ENCODE assay signal across 1 cellular context in genomic region chr17:42519546-42520444, GRCh38.
TF ChIP-seq lines count a peak whose summit lies in the region.

No MANE protein-coding gene starts in this region.

TF ChIP-seq in HepG2, 621 proteins besides CTCF, POLR2A, EP300 and RAD21 (continued from another document and continues in another):
- TF ChIP-seq, protein P1, sequence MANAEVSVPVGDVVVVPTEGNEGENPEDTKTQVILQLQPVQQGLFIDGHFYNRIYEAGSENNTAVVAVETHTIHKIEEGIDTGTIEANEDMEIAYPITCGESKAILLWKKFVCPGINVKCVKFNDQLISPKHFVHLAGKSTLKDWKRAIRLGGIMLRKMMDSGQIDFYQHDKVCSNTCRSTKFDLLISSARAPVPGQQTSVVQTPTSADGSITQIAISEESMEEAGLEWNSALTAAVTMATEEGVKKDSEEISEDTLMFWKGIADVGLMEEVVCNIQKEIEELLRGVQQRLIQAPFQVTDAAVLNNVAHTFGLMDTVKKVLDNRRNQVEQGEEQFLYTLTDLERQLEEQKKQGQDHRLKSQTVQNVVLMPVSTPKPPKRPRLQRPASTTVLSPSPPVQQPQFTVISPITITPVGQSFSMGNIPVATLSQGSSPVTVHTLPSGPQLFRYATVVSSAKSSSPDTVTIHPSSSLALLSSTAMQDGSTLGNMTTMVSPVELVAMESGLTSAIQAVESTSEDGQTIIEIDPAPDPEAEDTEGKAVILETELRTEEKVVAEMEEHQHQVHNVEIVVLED (CRISPR knock-in tag; IDR thresholded peaks at IDR 0.05; ENCODE audit: borderline replicate concordance), result 0 out of 2 replicates have a peak, but pooled peaks have one; percentile 9
- peak; percentile 46; the same call in 1 of the 3 replicates for TF ChIP-seq MXI1 (IDR thresholded peaks at IDR 0.05; ENCODE audit: borderline replicate concordance, low read depth, low read length)
- TF ChIP-seq PTBP1 (IDR thresholded peaks at IDR 0.05; ENCODE audit: low read depth, low read length, poor library complexity, severe bottlenecking), result no peak
- peak; percentile 19; the same call in 1 of the 2 replicates for TF ChIP-seq ZNF547 (CRISPR knock-in tag; IDR thresholded peaks at IDR 0.05)
- TF ChIP-seq ZNF263 (CRISPR knock-in tag; IDR thresholded peaks at IDR 0.05), result peak; percentile 39
- TF ChIP-seq ATF7 (IDR thresholded peaks at IDR 0.05), result no peak
- 0 out of 2 replicates have a peak, but pooled peaks have one; percentile 48 for TF ChIP-seq ATF7 (CRISPR knock-in tag; IDR thresholded peaks at IDR 0.05)
- no peak for TF ChIP-seq NCOA5 (CRISPR knock-in tag; IDR thresholded peaks at IDR 0.05)
- peak; percentile 64; the same call in 1 of the 2 replicates for TF ChIP-seq DRAP1 (CRISPR knock-in tag; IDR thresholded peaks at IDR 0.05)
- TF ChIP-seq ZSCAN9 (CRISPR knock-in tag; IDR thresholded peaks at IDR 0.05; ENCODE audit: borderline replicate concordance), result peak; percentile 82; the same call in 1 of the 2 replicates
- 0 out of 2 replicates have a peak, but pooled peaks have one; percentile 11 for TF ChIP-seq HNF4G (IDR thresholded peaks at IDR 0.05; ENCODE audit: borderline replicate concordance, low read depth, low read length)
- no peak for TF ChIP-seq HNF4G (CRISPR knock-in tag; IDR thresholded peaks at IDR 0.05; ENCODE audit: borderline replicate concordance, low read depth)
- peak; percentile 85 for TF ChIP-seq BHLHE40 (IDR thresholded peaks at IDR 0.05; ENCODE audit: low read length)
- TF ChIP-seq ZNF768 (CRISPR knock-in tag; IDR thresholded peaks at IDR 0.05), result peak; percentile 68
- TF ChIP-seq TGIF2 (CRISPR knock-in tag; IDR thresholded peaks at IDR 0.05), result peak; percentile 65; the same call in 1 of the 2 replicates
- peak; percentile 55 for TF ChIP-seq AGO2 (optimal IDR thresholded peaks at IDR 0.05; ENCODE audit: low read depth, low read length)
- no peak for TF ChIP-seq ZNF567 (CRISPR knock-in tag; IDR thresholded peaks at IDR 0.05; ENCODE audit: borderline replicate concordance)
- 0 out of 4 replicates have a peak, but pooled peaks of 1 of the 2 experiments have one; percentile 42 for TF ChIP-seq KLF16 (CRISPR knock-in tag; IDR thresholded peaks at IDR 0.05)
- TF ChIP-seq SALL1 (CRISPR knock-in tag; IDR thresholded peaks at IDR 0.05), result peak; percentile 73
- peak; percentile 48 for TF ChIP-seq GATAD2A (CRISPR knock-in tag; IDR thresholded peaks at IDR 0.05)
- no peak for TF ChIP-seq TRAFD1 (CRISPR knock-in tag; IDR thresholded peaks at IDR 0.05; ENCODE audit: borderline replicate concordance)
- peak; percentile 18; the same call in 1 of the 2 replicates for TF ChIP-seq ARNTL (CRISPR knock-in tag; IDR thresholded peaks at IDR 0.05)
- TF ChIP-seq ZNF138 (CRISPR knock-in tag; IDR thresholded peaks at IDR 0.05; ENCODE audit: low read depth), result 0 out of 2 replicates have a peak, but pooled peaks have one; percentile 25
- TF ChIP-seq CCDC6 (CRISPR knock-in tag; IDR thresholded peaks at IDR 0.05), result no peak
- TF ChIP-seq, protein P2, sequence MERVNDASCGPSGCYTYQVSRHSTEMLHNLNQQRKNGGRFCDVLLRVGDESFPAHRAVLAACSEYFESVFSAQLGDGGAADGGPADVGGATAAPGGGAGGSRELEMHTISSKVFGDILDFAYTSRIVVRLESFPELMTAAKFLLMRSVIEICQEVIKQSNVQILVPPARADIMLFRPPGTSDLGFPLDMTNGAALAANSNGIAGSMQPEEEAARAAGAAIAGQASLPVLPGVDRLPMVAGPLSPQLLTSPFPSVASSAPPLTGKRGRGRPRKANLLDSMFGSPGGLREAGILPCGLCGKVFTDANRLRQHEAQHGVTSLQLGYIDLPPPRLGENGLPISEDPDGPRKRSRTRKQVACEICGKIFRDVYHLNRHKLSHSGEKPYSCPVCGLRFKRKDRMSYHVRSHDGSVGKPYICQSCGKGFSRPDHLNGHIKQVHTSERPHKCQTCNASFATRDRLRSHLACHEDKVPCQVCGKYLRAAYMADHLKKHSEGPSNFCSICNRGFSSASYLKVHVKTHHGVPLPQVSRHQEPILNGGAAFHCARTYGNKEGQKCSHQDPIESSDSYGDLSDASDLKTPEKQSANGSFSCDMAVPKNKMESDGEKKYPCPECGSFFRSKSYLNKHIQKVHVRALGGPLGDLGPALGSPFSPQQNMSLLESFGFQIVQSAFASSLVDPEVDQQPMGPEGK (CRISPR knock-in tag; IDR thresholded peaks at IDR 0.05), result peak; percentile 46
- TF ChIP-seq NR2F1 (CRISPR knock-in tag; IDR thresholded peaks at IDR 0.05), result peak in 1 of 2 experiments; percentile 76; a peak in 2 of 4 replicates
- TF ChIP-seq SSRP1 (CRISPR knock-in tag; IDR thresholded peaks at IDR 0.05), result peak; percentile 39; the same call in 1 of the 2 replicates
- TF ChIP-seq ELF1 (CRISPR knock-in tag; IDR thresholded peaks at IDR 0.05), result peak; percentile 8; the same call in 1 of the 2 replicates
- 0 out of 2 replicates have a peak, but pooled peaks have one; percentile 19 for TF ChIP-seq THAP11 (CRISPR knock-in tag; IDR thresholded peaks at IDR 0.05)
- 0 out of 2 replicates have a peak, but pooled peaks have one; percentile 9 for TF ChIP-seq MEIS2 (CRISPR knock-in tag; IDR thresholded peaks at IDR 0.05)
- no peak for TF ChIP-seq SIN3A (IDR thresholded peaks at IDR 0.05; ENCODE audit: borderline replicate concordance, low read depth, low read length)
- peak; percentile 56 for TF ChIP-seq ASH2L (IDR thresholded peaks at IDR 0.05; ENCODE audit: insufficient read length, low read depth, low read length)
- no peak for TF ChIP-seq XRCC5 (optimal IDR thresholded peaks at IDR 0.05; ENCODE audit: low read length)
- peak; percentile 0; the same call in 1 of the 2 replicates for TF ChIP-seq DMAP1 (CRISPR knock-in tag; IDR thresholded peaks at IDR 0.05)
- TF ChIP-seq, protein P3, sequence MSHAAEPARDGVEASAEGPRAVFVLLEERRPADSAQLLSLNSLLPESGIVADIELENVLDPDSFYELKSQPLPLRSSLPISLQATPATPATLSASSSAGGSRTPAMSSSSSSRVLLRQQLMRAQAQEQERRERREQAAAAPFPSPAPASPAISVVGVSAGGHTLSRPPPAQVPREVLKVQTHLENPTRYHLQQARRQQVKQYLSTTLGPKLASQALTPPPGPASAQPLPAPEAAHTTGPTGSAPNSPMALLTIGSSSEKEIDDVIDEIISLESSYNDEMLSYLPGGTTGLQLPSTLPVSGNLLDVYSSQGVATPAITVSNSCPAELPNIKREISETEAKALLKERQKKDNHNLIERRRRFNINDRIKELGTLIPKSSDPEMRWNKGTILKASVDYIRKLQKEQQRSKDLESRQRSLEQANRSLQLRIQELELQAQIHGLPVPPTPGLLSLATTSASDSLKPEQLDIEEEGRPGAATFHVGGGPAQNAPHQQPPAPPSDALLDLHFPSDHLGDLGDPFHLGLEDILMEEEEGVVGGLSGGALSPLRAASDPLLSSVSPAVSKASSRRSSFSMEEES (CRISPR knock-in tag; IDR thresholded peaks at IDR 0.05), result peak; percentile 60; the same call in 1 of the 2 replicates
- 0 out of 2 replicates have a peak, but pooled peaks have one; percentile 38 for TF ChIP-seq ZNF274 (CRISPR knock-in tag; IDR thresholded peaks at IDR 0.05)
- TF ChIP-seq TEAD3 (CRISPR knock-in tag; optimal IDR thresholded peaks at IDR 0.05; ENCODE audit: borderline replicate concordance), result peak; percentile 66
- peak; percentile 32; the same call in 1 of the 2 replicates for TF ChIP-seq MXD4 (CRISPR knock-in tag; IDR thresholded peaks at IDR 0.05)
- TF ChIP-seq TFAP4 (IDR thresholded peaks at IDR 0.05; ENCODE audit: borderline replicate concordance, low read depth), result peak; percentile 76; the same call in 1 of the 2 replicates
- TF ChIP-seq, protein P4, sequence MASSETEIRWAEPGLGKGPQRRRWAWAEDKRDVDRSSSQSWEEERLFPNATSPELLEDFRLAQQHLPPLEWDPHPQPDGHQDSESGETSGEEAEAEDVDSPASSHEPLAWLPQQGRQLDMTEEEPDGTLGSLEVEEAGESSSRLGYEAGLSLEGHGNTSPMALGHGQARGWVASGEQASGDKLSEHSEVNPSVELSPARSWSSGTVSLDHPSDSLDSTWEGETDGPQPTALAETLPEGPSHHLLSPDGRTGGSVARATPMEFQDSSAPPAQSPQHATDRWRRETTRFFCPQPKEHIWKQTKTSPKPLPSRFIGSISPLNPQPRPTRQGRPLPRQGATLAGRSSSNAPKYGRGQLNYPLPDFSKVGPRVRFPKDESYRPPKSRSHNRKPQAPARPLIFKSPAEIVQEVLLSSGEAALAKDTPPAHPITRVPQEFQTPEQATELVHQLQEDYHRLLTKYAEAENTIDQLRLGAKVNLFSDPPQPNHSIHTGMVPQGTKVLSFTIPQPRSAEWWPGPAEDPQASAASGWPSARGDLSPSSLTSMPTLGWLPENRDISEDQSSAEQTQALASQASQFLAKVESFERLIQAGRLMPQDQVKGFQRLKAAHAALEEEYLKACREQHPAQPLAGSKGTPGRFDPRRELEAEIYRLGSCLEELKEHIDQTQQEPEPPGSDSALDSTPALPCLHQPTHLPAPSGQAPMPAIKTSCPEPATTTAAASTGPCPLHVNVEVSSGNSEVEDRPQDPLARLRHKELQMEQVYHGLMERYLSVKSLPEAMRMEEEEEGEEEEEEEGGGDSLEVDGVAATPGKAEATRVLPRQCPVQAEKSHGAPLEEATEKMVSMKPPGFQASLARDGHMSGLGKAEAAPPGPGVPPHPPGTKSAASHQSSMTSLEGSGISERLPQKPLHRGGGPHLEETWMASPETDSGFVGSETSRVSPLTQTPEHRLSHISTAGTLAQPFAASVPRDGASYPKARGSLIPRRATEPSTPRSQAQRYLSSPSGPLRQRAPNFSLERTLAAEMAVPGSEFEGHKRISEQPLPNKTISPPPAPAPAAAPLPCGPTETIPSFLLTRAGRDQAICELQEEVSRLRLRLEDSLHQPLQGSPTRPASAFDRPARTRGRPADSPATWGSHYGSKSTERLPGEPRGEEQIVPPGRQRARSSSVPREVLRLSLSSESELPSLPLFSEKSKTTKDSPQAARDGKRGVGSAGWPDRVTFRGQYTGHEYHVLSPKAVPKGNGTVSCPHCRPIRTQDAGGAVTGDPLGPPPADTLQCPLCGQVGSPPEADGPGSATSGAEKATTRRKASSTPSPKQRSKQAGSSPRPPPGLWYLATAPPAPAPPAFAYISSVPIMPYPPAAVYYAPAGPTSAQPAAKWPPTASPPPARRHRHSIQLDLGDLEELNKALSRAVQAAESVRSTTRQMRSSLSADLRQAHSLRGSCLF (CRISPR knock-in tag; IDR thresholded peaks at IDR 0.05; ENCODE audit: borderline replicate concordance), result no peak
- TF ChIP-seq MTA1 (CRISPR knock-in tag; IDR thresholded peaks at IDR 0.05; ENCODE audit: borderline replicate concordance), result 0 out of 2 replicates have a peak, but pooled peaks have one; percentile 8
- peak; percentile 32; the same call in 1 of the 2 replicates for TF ChIP-seq MED1 (CRISPR knock-in tag; IDR thresholded peaks at IDR 0.05)
- no peak for TF ChIP-seq ZFP62 (CRISPR knock-in tag; IDR thresholded peaks at IDR 0.05)
- no peak for TF ChIP-seq ZNF772 (CRISPR knock-in tag; IDR thresholded peaks at IDR 0.05)
- TF ChIP-seq ERF (CRISPR knock-in tag; IDR thresholded peaks at IDR 0.05), result 0 out of 2 replicates have a peak, but pooled peaks have one; percentile 7
- peak; percentile 45 for TF ChIP-seq RXRA (CRISPR knock-in tag; IDR thresholded peaks at IDR 0.05)
- TF ChIP-seq ZNF446 (CRISPR knock-in tag; IDR thresholded peaks at IDR 0.05), result no peak
- TF ChIP-seq NR2F6 (IDR thresholded peaks at IDR 0.05), result peak; percentile 70
- peak; percentile 44; the same call in 1 of the 2 replicates for TF ChIP-seq NR2F6 (CRISPR knock-in tag; IDR thresholded peaks at IDR 0.05)
- TF ChIP-seq, protein P5, sequence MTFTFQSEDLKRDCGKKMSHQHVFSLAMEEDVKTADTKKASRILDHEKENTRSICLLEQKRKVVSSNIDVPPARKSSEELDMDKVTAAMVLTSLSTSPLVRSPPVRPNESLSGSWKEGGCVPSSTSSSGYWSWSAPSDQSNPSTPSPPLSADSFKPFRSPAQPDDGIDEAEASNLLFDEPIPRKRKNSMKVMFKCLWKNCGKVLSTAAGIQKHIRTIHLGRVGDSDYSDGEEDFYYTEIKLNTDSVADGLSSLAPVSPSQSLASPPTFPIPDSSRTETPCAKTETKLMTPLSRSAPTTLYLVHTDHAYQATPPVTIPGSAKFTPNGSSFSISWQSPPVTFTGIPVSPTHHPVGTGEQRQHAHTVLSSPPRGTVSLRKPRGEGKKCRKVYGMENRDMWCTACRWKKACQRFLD (CRISPR knock-in tag; IDR thresholded peaks at IDR 0.05; ENCODE audit: borderline replicate concordance), result 0 out of 2 replicates have a peak, but pooled peaks have one; percentile 50
